8 cellular contexts compared by ENCODE assay signal in the genomic region with DNA sequence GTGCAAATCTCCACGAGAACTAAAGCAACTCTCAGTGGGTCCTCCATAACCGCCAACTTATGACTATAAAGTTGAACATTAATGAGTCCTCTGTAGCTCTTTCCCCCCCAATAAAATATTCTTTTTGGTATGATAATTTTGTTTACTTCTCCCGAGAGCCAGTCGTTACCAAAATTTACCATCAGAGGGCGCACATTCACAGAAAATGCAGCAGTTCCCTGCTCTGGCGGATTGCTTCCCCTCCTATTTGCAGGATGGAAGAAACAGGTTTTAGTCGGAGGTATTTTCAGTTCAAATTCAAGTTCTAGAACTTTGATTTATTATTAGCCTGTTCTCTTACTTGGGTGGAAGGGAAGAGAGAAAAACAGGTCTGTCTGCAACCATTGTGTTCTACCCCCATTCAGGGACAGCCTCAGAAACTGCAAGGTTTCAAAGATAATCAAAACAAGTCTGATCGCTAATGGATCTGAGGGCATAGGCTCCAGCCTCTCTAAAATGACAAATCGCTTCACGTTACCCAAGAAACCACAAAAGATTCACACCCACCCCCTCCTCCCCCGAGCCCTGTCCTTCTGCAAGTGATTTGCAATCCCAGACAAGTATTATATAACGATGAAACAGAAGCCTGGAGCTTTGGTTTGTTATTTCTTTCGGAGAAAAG.
A peak's percentile ranks its signal among the peaks of the same experiment; 100 is the strongest.
DNase-seq lines count a peak whose midpoint lies in the region; ATAC-seq and FAIRE-seq lines count a peak whose summit lies in the region.

No MANE protein-coding gene starts in this region.

- no peak overlapping the region for H3K27ac Mint-ChIP-seq in T-helper 2 cell treated with Interferon-gamma antibody and Interleukin-4, amounts not matched to agents 5 μg/mL and 100 μg/mL, for 36 hours

- H3K27me3 Mint-ChIP-seq in T-helper 2 cell treated with Interferon-gamma antibody and Interleukin-4, amounts not matched to agents 5 μg/mL and 100 μg/mL, for 36 hours (ENCODE audit: low read depth): peaks cover 66% of the 10 kb centered on the region

- H3K36me3 Mint-ChIP-seq in T-helper 2 cell treated with Interferon-gamma antibody and Interleukin-4, amounts not matched to agents 5 μg/mL and 100 μg/mL, for 36 hours (ENCODE audit: low read depth): no peaks in the 10 kb centered on the region

- no peaks in the 10 kb centered on the region for H3K9me3 Mint-ChIP-seq in T-helper 2 cell treated with Interferon-gamma antibody and Interleukin-4, amounts not matched to agents 5 μg/mL and 100 μg/mL, for 36 hours

- FAIRE-seq in GM18507 (lab: Jason Lieb, UNC) (peak; percentile 75), small intestine (lab: Jason Lieb, UNC) (no peak)

- H3K4me3 Mint-ChIP-seq in T-helper 2 cell treated with Interferon-gamma antibody and Interleukin-4, amounts not matched to agents 5 μg/mL and 100 μg/mL, for 36 hours: no peak overlapping the region

- H3K27ac ChIP-seq in iPS-18a (ENCODE audit: low read length): no peak overlapping the region
- no peak overlapping the region for H3K27ac ChIP-seq in small intestine (ENCODE audit: low read depth in 1 of 2, low read length in 1 of 2)

- H3K9me3 ChIP-seq in iPS-18a (ENCODE audit: control insufficient read depth, low read depth, low read length): peaks cover 3% of the 10 kb centered on the region
- H3K9me3 ChIP-seq in small intestine (ENCODE audit: control insufficient read depth, low read depth): no peaks in the 10 kb centered on the region

- peaks cover 3% of the 10 kb centered on the region for H3K4me1 Mint-ChIP-seq in T-helper 2 cell treated with Interferon-gamma antibody and Interleukin-4, amounts not matched to agents 5 μg/mL and 100 μg/mL, for 36 hours (ENCODE audit: low read depth)

- in situ Hi-C loops in ACHN (cut with HindIII; ENCODE audit: low pct_ligation_motif_present, low pct_unique_long_range_greater_than_20kb, low sequenced_read_pairs): no loop called here

- no peak for ATAC-seq in HG02763 (IDR thresholded peaks at IDR 0.05; ENCODE audit: unreplicated experiment)

- H3K36me3 ChIP-seq in iPS-18a (ENCODE audit: control insufficient read depth, low read depth, low read length): no peaks in the 10 kb centered on the region
- H3K36me3 ChIP-seq in small intestine (ENCODE audit: control insufficient read depth in 2 of 2, insufficient read depth in 2 of 2, low read length in 2 of 2): no peaks in the 10 kb centered on the region

- H3K27me3 ChIP-seq in iPS-18a (ENCODE audit: control insufficient read depth, insufficient read depth, low read length): no peaks in the 10 kb centered on the region
- H3K27me3 ChIP-seq in small intestine (ENCODE audit: control insufficient read depth in 2 of 2, insufficient read depth in 2 of 2, low read length in 2 of 2): no peaks in the 10 kb centered on the region

- DNase-seq in ACHN (peak; percentile 29), GM18507 (ENCODE audit: extremely low spot score, insufficient read length, low read depth) (no peak), NCI-H128 (lab: John Stamatoyannopoulos, UW; ENCODE audit: unreplicated experiment) (peak; percentile 26), astrocyte of the hippocampus (ENCODE audit: low read depth, low spot score) (peak; percentile 79), small intestine (peak; percentile 42)
- DNase-seq in T-helper 2 cell treated with Interferon-gamma antibody and Interleukin-4, amounts not matched to agents 5 μg/mL and 100 μg/mL, for 36 hours (ENCODE audit: low spot score): peak; percentile 16

- whole genome bisulfite sequencing in small intestine, 3 donors: 6 to 10% (median 8%) methylated on average over 13 of the region's 13 CpGs

- H3K4me3 ChIP-seq in iPS-18a (ENCODE audit: low read length) (peak overlapping the region; percentile 43), small intestine (ENCODE audit: low read depth in 1 of 2, low read length in 2 of 2) (no peak overlapping the region)

- no peak overlapping the region for H3K9ac ChIP-seq in iPS-18a (ENCODE audit: low read length)

- H3K4me1 ChIP-seq in iPS-18a (ENCODE audit: control insufficient read depth, low read depth, low read length): no peaks in the 10 kb centered on the region
- no peaks in the 10 kb centered on the region for H3K4me1 ChIP-seq in small intestine (ENCODE audit: control insufficient read depth in 2 of 2, insufficient read depth in 1 of 2, low read depth in 1 of 2, low read length in 1 of 2)
